In the genomic region with DNA sequence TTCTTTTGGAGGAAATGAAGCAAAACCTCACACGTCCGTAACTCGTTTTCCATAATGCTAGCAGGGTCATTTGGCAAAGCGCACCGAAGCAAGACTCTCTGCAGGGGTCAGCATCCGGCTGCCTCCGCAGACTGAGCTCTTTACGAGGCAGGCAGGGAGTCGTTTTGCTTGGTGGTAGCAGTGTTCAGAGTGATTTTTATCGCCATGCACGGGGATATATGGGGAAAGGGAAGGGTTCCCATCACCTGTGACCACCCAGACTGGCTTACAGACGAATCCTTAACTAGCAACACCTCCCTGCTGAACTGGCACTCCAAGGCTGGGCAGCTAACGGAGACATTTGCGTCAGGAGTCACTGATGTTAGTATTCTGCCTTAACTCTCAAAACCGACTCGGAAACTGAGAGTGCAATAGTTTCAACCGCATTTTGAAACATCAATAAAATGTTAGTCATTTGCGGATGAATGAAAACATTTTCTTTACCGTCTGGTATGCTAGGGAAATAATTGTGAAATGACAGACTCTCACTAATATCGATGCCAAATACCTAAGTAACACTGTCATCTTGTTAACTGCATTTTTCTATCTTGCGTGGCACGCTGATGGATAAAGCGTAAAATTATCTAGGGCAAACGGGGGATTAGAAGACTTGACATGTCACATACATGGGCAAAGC, we compare ENCODE assay signal across 9 cellular contexts. TPM values are rescaled to one million over a fixed set of nuclear protein-coding genes. Genes with fewer than 3 reads are reported as not detected.
A peak's percentile ranks its signal among the peaks of the same experiment; 100 is the strongest.
DNase-seq lines count a peak whose midpoint lies in the region; ATAC-seq, FAIRE-seq and TF ChIP-seq lines count a peak whose summit lies in the region.
"Had no signal": no experiment of that assay in that cellular context is flagged by ENCODE, and none has a peak within 500 bp of the region (broad histone marks: within the 10 kb centered on the region; RNA-seq: fewer than 3 reads in every experiment).

No MANE protein-coding gene starts in this region.

- peaks cover 17% of the 10 kb centered on the region in 2 donors for H3K27me3 Mint-ChIP-seq in stimulated activated naive B cell treated with anti-CD40 and anti-IgM and Interleukin-4, amounts not matched to agents 10 μg/mL and 1 μg/mL and 100 μg/mL, for 72 hours

- ATAC-seq in GM21515 (IDR thresholded peaks at IDR 0.05; ENCODE audit: unreplicated experiment) (peak; percentile 74), esophagus mucosa (no peak)
- ATAC-seq in stimulated activated naive B cell treated with anti-CD40 and anti-IgM and Interleukin-4, amounts not matched to agents 10 μg/mL and 1 μg/mL and 100 μg/mL, for 72 hours (replicated peaks) = peak; percentile 43 to 54

- H3K4me1 Mint-ChIP-seq in stimulated activated naive B cell treated with anti-CD40 and anti-IgM and Interleukin-4, amounts not matched to agents 10 μg/mL and 1 μg/mL and 100 μg/mL, for 72 hours = peaks cover 15 to 18% of the 10 kb centered on the region in 2 donors

- H3K9me3 ChIP-seq in ES-I3 (ENCODE audit: control insufficient read depth, insufficient read depth, low read length) = no peaks in the 10 kb centered on the region

- no peaks in the 10 kb centered on the region for H3K36me3 ChIP-seq in ES-I3 (ENCODE audit: insufficient read depth, low read length)

- H3K27ac ChIP-seq in HL-60 (replicated peaks) (no peak overlapping the region; the same call in 1 of the 2 replicates), coronary artery (peak overlapping the region; percentile 64 to 93)

- H3K4me3 ChIP-seq in HL-60 (replicated peaks; ENCODE audit: insufficient read depth, low read length) = peak overlapping the region; percentile 67
- peak overlapping the region; percentile 78 for H3K4me3 ChIP-seq in coronary artery

- H3K27ac Mint-ChIP-seq in stimulated activated naive B cell treated with anti-CD40 and anti-IgM and Interleukin-4, amounts not matched to agents 10 μg/mL and 1 μg/mL and 100 μg/mL, for 72 hours = no peak overlapping the region
- H3K27ac Mint-ChIP-seq: brain had no signal

- no peaks in the 10 kb centered on the region for H3K4me1 ChIP-seq in ES-I3 (ENCODE audit: insufficient read depth, low read length)

- peak in 1 of 2 experiments; percentile 40 for DNase-seq in HL-60 (ENCODE audit: low read depth in 1 of 2, low spot score in 1 of 2)
- peak; percentile 91 for DNase-seq in RCC 7860 (ENCODE audit: low spot score)
- DNase-seq in coronary artery (ENCODE audit: low spot score) = peak; percentile 73
- peak; percentile 88 for DNase-seq in left kidney (ENCODE audit: low read depth, low spot score)
- DNase-seq in stimulated activated naive B cell treated with anti-CD40 and anti-IgM and Interleukin-4, amounts not matched to agents 10 μg/mL and 1 μg/mL and 100 μg/mL, for 72 hours = peak; percentile 56

- no peak for TF ChIP-seq CTCF in HL-60 (IDR thresholded peaks at IDR 0.05; ENCODE audit: insufficient read depth, low read length)
- no peak for TF ChIP-seq CTCF in coronary artery (IDR thresholded peaks at IDR 0.05)

- peak overlapping the region; percentile 93 for H3K9ac ChIP-seq in ES-I3 (ENCODE audit: low read depth, low read length)

- H3K9me3 Mint-ChIP-seq in stimulated activated naive B cell treated with anti-CD40 and anti-IgM and Interleukin-4, amounts not matched to agents 10 μg/mL and 1 μg/mL and 100 μg/mL, for 72 hours = no peaks in the 10 kb centered on the region
- H3K9me3 Mint-ChIP-seq: brain had no signal

- peak; percentile 86 for FAIRE-seq in RCC 7860 (lab: Jason Lieb, UNC)

- no peaks in the 10 kb centered on the region for H3K36me3 Mint-ChIP-seq in stimulated activated naive B cell treated with anti-CD40 and anti-IgM and Interleukin-4, amounts not matched to agents 10 μg/mL and 1 μg/mL and 100 μg/mL, for 72 hours
- H3K36me3 Mint-ChIP-seq: brain had no signal

- no peak overlapping the region for H3K4me3 Mint-ChIP-seq in stimulated activated naive B cell treated with anti-CD40 and anti-IgM and Interleukin-4, amounts not matched to agents 10 μg/mL and 1 μg/mL and 100 μg/mL, for 72 hours
- H3K4me3 Mint-ChIP-seq: brain had no signal

- no peaks in the 10 kb centered on the region for H3K27me3 ChIP-seq in HL-60 (ENCODE audit: insufficient read depth, poor library complexity, severe bottlenecking)

RNA-seq across cellular contexts. Expression of gene NEGR1, which starts 2.2 kb away (rescaled TPM):
- total RNA-seq in esophagus mucosa = 0.16 TPM
